ENCODE assay signal across 12 cellular contexts in the genomic region with DNA sequence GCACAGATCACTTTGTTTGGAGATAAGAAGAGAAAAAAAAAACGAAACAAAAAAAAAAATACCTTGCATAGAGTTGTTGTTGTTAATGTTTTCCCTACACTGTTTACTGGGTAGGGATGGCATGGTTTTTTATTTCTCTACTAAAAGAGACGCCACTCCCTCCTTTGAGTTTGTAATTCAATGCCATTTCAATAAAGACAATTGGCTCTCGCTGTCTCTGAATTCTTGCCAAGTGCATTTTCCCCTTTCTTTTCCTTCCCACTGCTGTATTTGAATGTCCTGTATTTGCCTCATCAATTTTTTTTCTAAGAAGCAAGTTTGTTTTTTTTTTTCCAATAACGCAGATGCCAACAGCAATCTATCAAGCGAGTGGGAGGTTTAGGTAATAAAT.
DNase-seq lines count a peak whose midpoint lies in the region; ATAC-seq and TF ChIP-seq lines count a peak whose summit lies in the region.
"Had no signal": no experiment of that assay in that cellular context is flagged by ENCODE, and none has a peak within 500 bp of the region (broad histone marks: within the 10 kb centered on the region; RNA-seq: fewer than 3 reads in every experiment).

No MANE protein-coding gene starts in this region.

- no peak for TF ChIP-seq EP300 in ovary (IDR thresholded peaks at IDR 0.05)

- no peak overlapping the region for H3K4me3 Mint-ChIP-seq in endodermal cell
- no peak overlapping the region for H3K4me3 Mint-ChIP-seq in natural killer cell treated with Interleukin-12 subunit alpha and Interleukin-12 subunit beta and Interleukin-15 and Interleukin-18, amount 100 ng/mL, for 72 hours
- H3K4me3 Mint-ChIP-seq: central memory CD8-positive, alpha-beta T cell; natural killer cell had no signal

- peak overlapping the region; percentile 93 for H3K27ac ChIP-seq in endodermal cell (ENCODE audit: low read depth, low read length)
- H3K27ac ChIP-seq in ovary: peak overlapping the region in 1 of 2 donors; percentile 26

- POLR2A ChIA-PET in AG04449 (lab: Yijun Ruan, JAX): interaction anchor here (0.8 kb wide), 1 partner anchor 9 kb away, joined by 3 read pairs; no protein-coding TSS in a partner anchor

- ATAC-seq in HG02885 (IDR thresholded peaks at IDR 0.05; ENCODE audit: poor library complexity, unreplicated experiment): no peak
- ATAC-seq in HG02852 (IDR thresholded peaks at IDR 0.05; ENCODE audit: unreplicated experiment): no peak
- no peak for ATAC-seq in natural killer cell treated with Interleukin-12 subunit alpha and Interleukin-12 subunit beta and Interleukin-15 and Interleukin-18, amount 100 ng/mL, for 72 hours
- no peak for ATAC-seq in HG03135 (IDR thresholded peaks at IDR 0.05; ENCODE audit: unreplicated experiment)
- ATAC-seq: natural killer cell had no signal

- H3K9ac ChIP-seq in endodermal cell (ENCODE audit: extremely low read depth, low read length, poor library complexity, severe bottlenecking): no peak overlapping the region

- no peak for DNase-seq in AG04449 (ENCODE audit: low read depth, low spot score)
- peak; percentile 83 for DNase-seq in NCI-H1092 treated with DMSO at 0.1 percent for 48 hours (lab: John Stamatoyannopoulos, UW)
- DNase-seq in endodermal cell: no peak
- DNase-seq in ovary: no peak
- no peak for DNase-seq in natural killer cell treated with Interleukin-12 subunit alpha and Interleukin-12 subunit beta and Interleukin-15 and Interleukin-18, amount 100 ng/mL, for 72 hours (ENCODE audit: low spot score)
- DNase-seq: Caco-2, natural killer cell, T1000 had no signal

- no peaks in the 10 kb centered on the region for H3K36me3 Mint-ChIP-seq in endodermal cell (ENCODE audit: low read depth)
- no peaks in the 10 kb centered on the region for H3K36me3 Mint-ChIP-seq in natural killer cell treated with Interleukin-12 subunit alpha and Interleukin-12 subunit beta and Interleukin-15 and Interleukin-18, amount 100 ng/mL, for 72 hours
- H3K36me3 Mint-ChIP-seq: natural killer cell had no signal

- 38 to 49% methylated on average over 3 to 5 of the region's 5 CpGs for WGBS in endodermal cell (ENCODE audit: insufficient coverage in 1 of 2, insufficient read length in 1 of 2), 2 experiments
- WGBS in ovary, 3 donors: 11 to 13% (median 12%) methylated on average over 5 of the region's 5 CpGs

- TF ChIP-seq CTCF in AG04449 (IDR thresholded peaks at IDR 0.05; ENCODE audit: insufficient read depth, low read length, missing control alignments): no peak
- no peak for TF ChIP-seq CTCF in endodermal cell (conservative IDR thresholded peaks at IDR 0.05)
- no peak for TF ChIP-seq CTCF in ovary (IDR thresholded peaks at IDR 0.05)

- H3K9me3 ChIP-seq in endodermal cell (ENCODE audit: control insufficient read depth, low read length) (no peaks in the 10 kb centered on the region), ovary (no peaks in the 10 kb centered on the region)
- H3K9me3 ChIP-seq: Caco-2 had no signal

- TF ChIP-seq POLR2A in ovary (IDR thresholded peaks at IDR 0.05): no peak

- H3K4me1 Mint-ChIP-seq in endodermal cell: peaks cover 13% of the 10 kb centered on the region
- no peaks in the 10 kb centered on the region for H3K4me1 Mint-ChIP-seq in natural killer cell treated with Interleukin-12 subunit alpha and Interleukin-12 subunit beta and Interleukin-15 and Interleukin-18, amount 100 ng/mL, for 72 hours (ENCODE audit: low read depth in 2 of 2)
- H3K4me1 Mint-ChIP-seq: central memory CD8-positive, alpha-beta T cell had no signal

- intact Hi-C loops in ovary (cut with DNase I): loop anchor here in 1 of 4 donors (10.0 kb wide), 1 partner anchor 237 kb away; no protein-coding TSS in a partner anchor

- H3K27me3 Mint-ChIP-seq in endodermal cell (ENCODE audit: insufficient read depth): no peaks in the 10 kb centered on the region
- peaks cover 20 to 21% of the 10 kb centered on the region in 2 donors for H3K27me3 Mint-ChIP-seq in natural killer cell treated with Interleukin-12 subunit alpha and Interleukin-12 subunit beta and Interleukin-15 and Interleukin-18, amount 100 ng/mL, for 72 hours

- CTCF ChIA-PET in AG04449 (lab: Yijun Ruan, JAX): no interaction called here

- H3K4me3 ChIP-seq in AG04449 (ENCODE audit: low read depth, low read length) (peak overlapping the region; percentile 33), endodermal cell (ENCODE audit: low read length) (no peak overlapping the region), ovary (peak overlapping the region; percentile 43)

- H3K27me3 ChIP-seq in endodermal cell (ENCODE audit: control insufficient read depth, insufficient read depth, low read length, poor library complexity, severe bottlenecking) (no peaks in the 10 kb centered on the region), ovary (no peaks in the 10 kb centered on the region)

- H3K4me1 ChIP-seq in endodermal cell (ENCODE audit: control insufficient read depth, insufficient read depth, low read length): no peaks in the 10 kb centered on the region
- peaks cover 3% of the 10 kb centered on the region for H3K4me1 ChIP-seq in ovary (ENCODE audit: insufficient read depth)

- H3K27ac Mint-ChIP-seq in endodermal cell: no peak overlapping the region
- no peak overlapping the region for H3K27ac Mint-ChIP-seq in natural killer cell treated with Interleukin-12 subunit alpha and Interleukin-12 subunit beta and Interleukin-15 and Interleukin-18, amount 100 ng/mL, for 72 hours
- H3K27ac Mint-ChIP-seq: natural killer cell had no signal

- H3K36me3 ChIP-seq in endodermal cell (ENCODE audit: control insufficient read depth, insufficient read depth, low read length) (no peaks in the 10 kb centered on the region), ovary (no peaks in the 10 kb centered on the region)

- no peaks in the 10 kb centered on the region for H3K9me3 Mint-ChIP-seq in endodermal cell
- no peaks in the 10 kb centered on the region for H3K9me3 Mint-ChIP-seq in natural killer cell treated with Interleukin-12 subunit alpha and Interleukin-12 subunit beta and Interleukin-15 and Interleukin-18, amount 100 ng/mL, for 72 hours
- H3K9me3 Mint-ChIP-seq: central memory CD8-positive, alpha-beta T cell; natural killer cell had no signal
